17 cellular contexts compared by ENCODE assay signal in genomic region chr1:41437011-41437355, GRCh38. TPM values are rescaled to one million over a fixed set of nuclear protein-coding genes. Genes with fewer than 3 reads are reported as not detected.
DNase-seq lines count a peak whose midpoint lies in the region; ATAC-seq and TF ChIP-seq lines count a peak whose summit lies in the region.
"Had no signal": no experiment of that assay in that cellular context is flagged by ENCODE, and none has a peak within 500 bp of the region (broad histone marks: within the 10 kb centered on the region; RNA-seq: fewer than 3 reads in every experiment).

No MANE protein-coding gene starts in this region.

- H3K9ac ChIP-seq in HUES6 (ENCODE audit: low read length) = peak overlapping the region; percentile 34
- H3K9ac ChIP-seq: GM23248 had no signal

- H3K4me1 Mint-ChIP-seq in nephron (peaks cover 50% of the 10 kb centered on the region), MCF 10A (ENCODE audit: insufficient read depth, unreplicated experiment) (peaks cover 33% of the 10 kb centered on the region), HFFc6 (ENCODE audit: low read depth) (peaks cover 56% of the 10 kb centered on the region)
- peaks cover 1 to 6% of the 10 kb centered on the region in 2 donors for H3K4me1 Mint-ChIP-seq in stimulated activated naive B cell treated with anti-CD40 and anti-IgM and Interleukin-4, amounts not matched to agents 10 μg/mL and 1 μg/mL and 100 μg/mL, for 72 hours
- H3K4me1 Mint-ChIP-seq: IgD-negative memory B cell had no signal

- H3K9me3 Mint-ChIP-seq in nephron (no peaks in the 10 kb centered on the region), MCF 10A (ENCODE audit: unreplicated experiment) (no peaks in the 10 kb centered on the region), HFFc6 (no peaks in the 10 kb centered on the region)
- H3K9me3 Mint-ChIP-seq in stimulated activated naive B cell treated with anti-CD40 and anti-IgM and Interleukin-4, amounts not matched to agents 10 μg/mL and 1 μg/mL and 100 μg/mL, for 72 hours = no peaks in the 10 kb centered on the region
- H3K9me3 Mint-ChIP-seq: CD4-positive, alpha-beta T cell had no signal

- ATAC-seq in stimulated activated naive B cell treated with anti-CD40 and anti-IgM and Interleukin-4, amounts not matched to agents 10 μg/mL and 1 μg/mL and 100 μg/mL, for 72 hours (replicated peaks) = no peak
- ATAC-seq: A549, HepG2 had no signal

- no peak overlapping the region; the same call in 1 of the 2 replicates for H3K4me3 ChIP-seq in HUES6 (ENCODE audit: low read depth, low read length)
- H3K4me3 ChIP-seq: A549, GM23248 had no signal

- H3K36me3 ChIP-seq in HUES6 (ENCODE audit: control insufficient read depth, insufficient read depth, low read length) = no peaks in the 10 kb centered on the region

- TF ChIP-seq CTCF in nephron (IDR thresholded peaks at IDR 0.05; ENCODE audit: unreplicated experiment in 3 of 3) (no peak), MCF 10A (IDR thresholded peaks at IDR 0.05; ENCODE audit: unreplicated experiment) (no peak), RWPE1 (conservative IDR thresholded peaks at IDR 0.05; ENCODE audit: low read depth) (no peak), HFFc6 (IDR thresholded peaks at IDR 0.05) (no peak)

- H3K4me1 ChIP-seq in HUES6 (ENCODE audit: control insufficient read depth, insufficient read depth, low read length) = peaks cover 49% of the 10 kb centered on the region

- peak overlapping the region; percentile 89; the same call in 1 of the 2 replicates for H3K27ac ChIP-seq in HUES6 (ENCODE audit: low read depth, low read length)
- no peak overlapping the region for H3K27ac ChIP-seq in RWPE1
- H3K27ac ChIP-seq: A549, C4-2B, GM23248 had no signal

- H3K27ac Mint-ChIP-seq in nephron (peak overlapping the region in 2 of 3 experiments; percentile 34 to 38), MCF 10A (ENCODE audit: low read depth, unreplicated experiment) (no peak overlapping the region), HFFc6 (no peak overlapping the region)
- no peak overlapping the region for H3K27ac Mint-ChIP-seq in stimulated activated naive B cell treated with anti-CD40 and anti-IgM and Interleukin-4, amounts not matched to agents 10 μg/mL and 1 μg/mL and 100 μg/mL, for 72 hours
- H3K27ac Mint-ChIP-seq: CD4-positive, alpha-beta T cell; IgD-negative memory B cell had no signal

- H3K27me3 ChIP-seq in HUES6 (ENCODE audit: control insufficient read depth, insufficient read depth, low read length) = peaks cover 6% of the 10 kb centered on the region; the same call in 1 of the 2 replicates

- DNase-seq in islet precursor cell = peak; percentile 81
- no peak for DNase-seq in MCF 10A (ENCODE audit: unreplicated experiment)
- no peak for DNase-seq in stimulated activated naive B cell treated with anti-CD40 and anti-IgM and Interleukin-4, amounts not matched to agents 10 μg/mL and 1 μg/mL and 100 μg/mL, for 72 hours
- no peak for DNase-seq in RWPE1 (ENCODE audit: low spot score)
- no peak for DNase-seq in HFFc6
- DNase-seq: AML-193; Caco-2; CD4-positive, alpha-beta T cell; GDM1; GM23248; HCEC 1CT had no signal

- intact Hi-C loops in MCF 10A (cut with micrococcal nuclease) = loop anchor here (10.0 kb wide), 1 partner anchor 392 kb away; no protein-coding TSS in a partner anchor

- CTCF ChIA-PET in MCF 10A (lab: Yijun Ruan, JAX) = interaction anchor here (1.5 kb wide), 1 partner anchor 19 kb away, joined by 3 read pairs; no protein-coding TSS in a partner anchor
- CTCF ChIA-PET in RWPE1 (lab: Yijun Ruan, JAX) = no interaction called here

- POLR2A ChIA-PET in MCF 10A (lab: Yijun Ruan, JAX) = interaction anchor here (0.7 to 1.4 kb wide), 2 partner anchors 14 to 79 kb away, joined by 3 to 4 read pairs; no protein-coding TSS in a partner anchor
- POLR2A ChIA-PET in RWPE1 (lab: Yijun Ruan, JAX; ENCODE audit: low non-redundant PET) = no interaction called here

- no peaks in the 10 kb centered on the region for H3K9me3 ChIP-seq in HUES6 (ENCODE audit: control insufficient read depth, insufficient read depth, low read depth, low read length)
- H3K9me3 ChIP-seq: A549, Caco-2 had no signal

- H3K27me3 Mint-ChIP-seq in nephron (ENCODE audit: low read depth) (peaks cover 38% of the 10 kb centered on the region), MCF 10A (ENCODE audit: insufficient read depth, unreplicated experiment) (no peaks in the 10 kb centered on the region), HFFc6 (ENCODE audit: insufficient read depth) (peaks cover 3% of the 10 kb centered on the region)
- H3K27me3 Mint-ChIP-seq in stimulated activated naive B cell treated with anti-CD40 and anti-IgM and Interleukin-4, amounts not matched to agents 10 μg/mL and 1 μg/mL and 100 μg/mL, for 72 hours = peaks cover 42 to 44% of the 10 kb centered on the region in 2 donors

- no TSS peak for BruUV-seq in MCF 10A (replicated peaks; lab: Mats Ljungman, UMichigan)

- no peak overlapping the region for H3K4me3 Mint-ChIP-seq in nephron
- no peak overlapping the region for H3K4me3 Mint-ChIP-seq in MCF 10A (ENCODE audit: unreplicated experiment)
- H3K4me3 Mint-ChIP-seq in stimulated activated naive B cell treated with anti-CD40 and anti-IgM and Interleukin-4, amounts not matched to agents 10 μg/mL and 1 μg/mL and 100 μg/mL, for 72 hours = no peak overlapping the region
- H3K4me3 Mint-ChIP-seq in HFFc6 = no peak overlapping the region
- H3K4me3 Mint-ChIP-seq: CD4-positive, alpha-beta T cell; IgD-negative memory B cell had no signal

- no peaks in the 10 kb centered on the region for H3K36me3 Mint-ChIP-seq in nephron (ENCODE audit: low read depth)
- no peaks in the 10 kb centered on the region for H3K36me3 Mint-ChIP-seq in MCF 10A (ENCODE audit: insufficient read depth, unreplicated experiment)
- H3K36me3 Mint-ChIP-seq in stimulated activated naive B cell treated with anti-CD40 and anti-IgM and Interleukin-4, amounts not matched to agents 10 μg/mL and 1 μg/mL and 100 μg/mL, for 72 hours = no peaks in the 10 kb centered on the region
- no peaks in the 10 kb centered on the region for H3K36me3 Mint-ChIP-seq in HFFc6 (ENCODE audit: low read depth)

RNA-seq across cellular contexts. Expression of gene EDN2, which starts 47.5 kb away (rescaled TPM):
- 0.58 and 0.66 TPM in 2 replicates for total RNA-seq in MCF 10A (2022)
- total RNA-seq in HFFc6 (2021; fragmentation: NEBNext Ultra II Directional; extraction: Animal tissue kit (Norgen Biotek cat#: 25700)) = not detected
- total RNA-seq: Caco-2; CD4-positive, alpha-beta T cell; GM23248; HepG2 had no signal

Comparison
In these comparisons a context has a peak if more than half of its experiments do, and no peak if none do; other contexts are left out.
1. H3K27ac Mint-ChIP-seq: peak in nephron (2 of 3); none in MCF 10A (single experiment), stimulated activated naive B cell treated with anti-CD40 and anti-IgM and Interleukin-4, amounts not matched to agents 10 μg/mL and 1 μg/mL and 100 μg/mL, for 72 hours (single experiment) and HFFc6 (single experiment).